ENCODE assay signal across 10 cellular contexts in the genomic region with DNA sequence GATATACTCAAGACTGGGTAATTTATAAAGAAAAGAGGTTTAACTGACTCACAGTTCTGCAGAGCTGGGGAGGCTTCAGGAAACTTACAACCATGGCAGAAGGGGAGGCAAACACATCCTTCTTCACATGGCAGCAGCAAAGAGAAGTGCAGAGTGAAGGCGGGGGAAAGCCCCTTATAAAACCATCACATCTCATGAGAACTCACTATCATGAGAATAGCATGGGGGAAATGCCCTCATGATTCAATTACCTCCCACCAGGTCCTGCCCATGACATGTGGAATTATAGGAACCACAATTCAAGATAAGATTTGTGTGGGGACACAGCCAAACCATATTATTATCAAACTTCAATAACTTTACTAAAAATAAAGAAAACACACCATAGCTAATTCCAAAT.
"Had no signal": no experiment of that assay in that cellular context is flagged by ENCODE, and none has a peak within 500 bp of the region (broad histone marks: within the 10 kb centered on the region; RNA-seq: fewer than 3 reads in every experiment).

No MANE protein-coding gene starts in this region.

- H3K4me1 ChIP-seq: pancreas, stomach had no signal

- H3K9me3 ChIP-seq: pancreas, stomach had no signal

- ATAC-seq: pancreas had no signal

- H3K27me3 ChIP-seq: brain microvascular endothelial cell, pancreas, stomach had no signal

- H3K4me3 ChIP-seq: pancreas, SK-N-MC, stomach had no signal

- DNase-seq: activated CD4-positive, alpha-beta T cell treated with anti-CD3 and anti-CD28 coated beads, Interleukin-2, amount 50 U/mL, for 1 hour; amygdala; brain microvascular endothelial cell; dermis blood vessel endothelial cell; hippocampal formation; kidney glomerular epithelial cell; pancreas; stomach had no signal

- H3K27ac ChIP-seq: brain microvascular endothelial cell, pancreas, SK-N-MC, stomach had no signal

- H3K36me3 ChIP-seq: brain microvascular endothelial cell, pancreas, stomach had no signal

- H3K27ac Mint-ChIP-seq: activated T-helper 2 cell treated with anti-CD3 and anti-CD28 coated beads, Interferon-gamma antibody, Interleukin-2, Interleukin-4, amounts not matched to agents 10 μg/mL and 5 μg/mL and 100 μg/mL, durations not matched to agents 14 hours and 24 hours and 36 hours had no signal
